Comparison of ENCODE assay signal across 8 cellular contexts in genomic region chr11:65576232-65576866, GRCh38. TPM values are rescaled to one million over a fixed set of nuclear protein-coding genes. Genes with fewer than 3 reads are reported as not detected.
DNase-seq lines count a peak whose midpoint lies in the region; ATAC-seq and TF ChIP-seq lines count a peak whose summit lies in the region.

No MANE protein-coding gene starts in this region.

- H3K27me3 ChIP-seq in iPS-15b (ENCODE audit: control insufficient read depth, insufficient read depth, low read length), result peaks cover 45% of the 10 kb centered on the region

- H3K4me3 ChIP-seq in HFF-Myc (replicated peaks; ENCODE audit: low read depth, low read length), result peak overlapping the region; percentile 56
- peak overlapping the region; percentile 13 for H3K4me3 ChIP-seq in iPS-15b (ENCODE audit: low read depth, low read length)

- H3K36me3 ChIP-seq in iPS-15b (ENCODE audit: control insufficient read depth, insufficient read depth, low read length), result peaks cover 3% of the 10 kb centered on the region

- no peaks in the 10 kb centered on the region for H3K27me3 Mint-ChIP-seq in activated T-helper 17 cell treated with anti-CD3 and anti-CD28 coated beads, Interleukin-2, amount 50 U/mL, for 72 hours
- H3K27me3 Mint-ChIP-seq in stimulated activated naive CD8-positive, alpha-beta T cell treated with anti-CD3 and anti-CD28 coated beads, Interleukin-15, amount 100 ng/mL, for 72 hours, result no peaks in the 10 kb centered on the region

- H3K36me3 Mint-ChIP-seq in activated T-helper 17 cell treated with anti-CD3 and anti-CD28 coated beads, Interleukin-2, amount 50 U/mL, for 72 hours (ENCODE audit: low read depth), result peaks cover 91% of the 10 kb centered on the region

- no peak for DNase-seq in HFF-Myc (ENCODE audit: extremely low read depth, low read depth)
- no peak for DNase-seq in stimulated activated naive CD8-positive, alpha-beta T cell treated with anti-CD3 and anti-CD28 coated beads, Interleukin-15, amount 100 ng/mL, for 72 hours
- DNase-seq in H4 (ENCODE audit: low spot score), result no peak
- DNase-seq in hepatic stellate cell (ENCODE audit: low spot score), result no peak
- no peak for DNase-seq in middle frontal gyrus (ENCODE audit: extremely low spot score, low spot score)
- DNase-seq in omental fat pad (ENCODE audit: low spot score), result no peak

- no peaks in the 10 kb centered on the region for H3K9me3 Mint-ChIP-seq in activated T-helper 17 cell treated with anti-CD3 and anti-CD28 coated beads, Interleukin-2, amount 50 U/mL, for 72 hours
- H3K9me3 Mint-ChIP-seq in stimulated activated naive CD8-positive, alpha-beta T cell treated with anti-CD3 and anti-CD28 coated beads, Interleukin-15, amount 100 ng/mL, for 72 hours, result no peaks in the 10 kb centered on the region

- no peak overlapping the region for H3K9ac ChIP-seq in iPS-15b (ENCODE audit: low read depth, low read length)

- H3K4me1 ChIP-seq in iPS-15b (ENCODE audit: control insufficient read depth, insufficient read depth, low read length), result peaks cover 7% of the 10 kb centered on the region

- ATAC-seq in activated T-helper 17 cell treated with anti-CD3 and anti-CD28 coated beads, Interleukin-2, amount 50 U/mL, for 72 hours (replicated peaks), result peak; percentile 2
- peak; percentile 0 for ATAC-seq in stimulated activated naive CD8-positive, alpha-beta T cell treated with anti-CD3 and anti-CD28 coated beads, Interleukin-15, amount 100 ng/mL, for 72 hours
- ATAC-seq in omental fat pad (ENCODE audit: low FRiP score), result no peak

- TF ChIP-seq CTCF in HFF-Myc (IDR thresholded peaks at IDR 0.05; ENCODE audit: low read depth, low read length, missing control alignments) (no peak), omental fat pad (IDR thresholded peaks at IDR 0.05) (no peak)

- H3K27ac Mint-ChIP-seq in activated T-helper 17 cell treated with anti-CD3 and anti-CD28 coated beads, Interleukin-2, amount 50 U/mL, for 72 hours, result peak overlapping the region; percentile 89
- peak overlapping the region; percentile 76 to 90 for H3K27ac Mint-ChIP-seq in stimulated activated naive CD8-positive, alpha-beta T cell treated with anti-CD3 and anti-CD28 coated beads, Interleukin-15, amount 100 ng/mL, for 72 hours

- H3K4me3 Mint-ChIP-seq in activated T-helper 17 cell treated with anti-CD3 and anti-CD28 coated beads, Interleukin-2, amount 50 U/mL, for 72 hours, result peak overlapping the region; percentile 94
- peak overlapping the region; percentile 87 to 92 for H3K4me3 Mint-ChIP-seq in stimulated activated naive CD8-positive, alpha-beta T cell treated with anti-CD3 and anti-CD28 coated beads, Interleukin-15, amount 100 ng/mL, for 72 hours

- peaks cover 23% of the 10 kb centered on the region for H3K4me1 Mint-ChIP-seq in activated T-helper 17 cell treated with anti-CD3 and anti-CD28 coated beads, Interleukin-2, amount 50 U/mL, for 72 hours
- peaks cover 75% of the 10 kb centered on the region for H3K4me1 Mint-ChIP-seq in stimulated activated naive CD8-positive, alpha-beta T cell treated with anti-CD3 and anti-CD28 coated beads, Interleukin-15, amount 100 ng/mL, for 72 hours

- H3K9me3 ChIP-seq in iPS-15b (ENCODE audit: control insufficient read depth, insufficient read depth, low read length), result no peaks in the 10 kb centered on the region

RNA-seq across cellular contexts. Expression of gene EHBP1L1, which starts 0.5 kb away (rescaled TPM):
- 100 to 1,000 TPM; 126 to 167 TPM for total RNA-seq in activated T-helper 17 cell treated with anti-CD3 and anti-CD28 coated beads, Interleukin-2, amount 50 U/mL, for 72 hours
- 27.9 and 40.0 TPM in 2 replicates for total RNA-seq in H4 (2014; rRNA removed; shearing (Covaris generic))
- 100 to 1,000 TPM in 1 of 4 donors, 10 to 100 TPM in 3; 21.2 to 125 (median 65.6) TPM for total RNA-seq in omental fat pad

RNA-seq across cellular contexts. Expression of gene FAM89B, which starts 4.0 kb away (rescaled TPM):
- total RNA-seq in activated T-helper 17 cell treated with anti-CD3 and anti-CD28 coated beads, Interleukin-2, amount 50 U/mL, for 72 hours, result 10 to 100 TPM; 39.0 to 42.2 TPM
- total RNA-seq in H4 (2014; rRNA removed; shearing (Covaris generic)), result 27.5 and 43.1 TPM in 2 replicates
- 10 to 100 TPM; 29.1 to 37.4 (median 33.1) TPM for total RNA-seq in omental fat pad

RNA-seq across cellular contexts. Expression of gene ZNRD2, which starts 6.1 kb away (rescaled TPM):
- total RNA-seq in activated T-helper 17 cell treated with anti-CD3 and anti-CD28 coated beads, Interleukin-2, amount 50 U/mL, for 72 hours, result 10 to 100 TPM; 30.3 to 49.4 TPM
- total RNA-seq in H4 (2014; rRNA removed; shearing (Covaris generic)), result 73.8 and 80.1 TPM in 2 replicates
- total RNA-seq in omental fat pad, result 10 to 100 TPM; 41.1 to 56.1 (median 50.1) TPM

RNA-seq across cellular contexts. Expression of gene LTBP3, which starts 18.2 kb away (rescaled TPM):
- 100 to 1,000 TPM in 1 of 2 donors, 10 to 100 TPM in 1; 54.3 to 124 TPM for total RNA-seq in activated T-helper 17 cell treated with anti-CD3 and anti-CD28 coated beads, Interleukin-2, amount 50 U/mL, for 72 hours
- 4.2 and 6.3 TPM in 2 replicates for total RNA-seq in H4 (2014; rRNA removed; shearing (Covaris generic))
- total RNA-seq in omental fat pad, result 10 to 100 TPM; 67.3 to 84.8 (median 76.5) TPM

RNA-seq across cellular contexts. Expression of gene KCNK7, which starts 19.3 kb away (rescaled TPM):
- under 1 TPM; 0.52 to 0.79 TPM for total RNA-seq in activated T-helper 17 cell treated with anti-CD3 and anti-CD28 coated beads, Interleukin-2, amount 50 U/mL, for 72 hours
- not detected in 2 replicates for total RNA-seq in H4 (2014; rRNA removed; shearing (Covaris generic))
- total RNA-seq in omental fat pad, result 1 to 10 TPM in 3 of 4 donors, not detected in 1; 1.1 to 1.7 (median 1.5) TPM
